ENCODE assay signal across 2 cellular contexts in the genomic region with DNA sequence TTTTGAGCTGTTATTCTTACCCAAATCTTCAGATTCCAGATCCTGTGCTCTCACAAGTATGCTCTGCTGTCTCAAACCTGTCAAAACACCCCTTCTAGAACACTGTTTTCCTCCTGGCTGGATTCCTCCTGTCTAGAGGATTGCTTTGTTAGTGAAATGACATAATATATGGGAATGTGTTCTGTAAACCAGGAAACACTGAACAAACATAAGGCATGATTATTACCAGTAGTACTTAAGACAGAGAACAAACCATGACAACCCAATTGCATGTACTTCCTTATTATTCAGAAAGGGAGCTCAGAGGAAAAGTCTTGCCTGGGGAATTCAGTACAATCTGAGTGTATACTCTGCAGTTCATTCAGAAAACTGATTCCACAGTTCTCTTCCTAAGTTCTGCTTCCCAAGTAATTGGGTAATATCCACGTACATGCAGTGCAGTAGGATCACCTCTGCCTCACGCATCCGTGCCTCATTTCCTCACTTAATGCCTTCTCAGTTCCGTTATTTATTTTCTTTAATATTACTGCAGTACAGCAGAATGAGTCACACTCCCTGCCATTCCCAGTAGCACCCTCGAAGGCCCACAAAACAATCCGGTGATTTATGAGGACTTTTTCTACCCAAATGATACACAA.
TF ChIP-seq lines count a peak whose summit lies in the region.

No MANE protein-coding gene starts in this region.

TF ChIP-seq in SK-N-SH treated with all-trans-retinoic acid at 6 μM for 48 hours, 23 proteins besides CTCF, POLR2A, EP300 and RAD21 (continued from another document):
- TF ChIP-seq ZC3H10 (CRISPR knock-in tag; IDR thresholded peaks at IDR 0.05) (no peak), PPARA (CRISPR knock-in tag; IDR thresholded peaks at IDR 0.05; ENCODE audit: borderline replicate concordance) (no peak), ISL1 (CRISPR knock-in tag; IDR thresholded peaks at IDR 0.05) (no peak), ZFP3 (CRISPR knock-in tag; IDR thresholded peaks at IDR 0.05) (no peak), SNAI2 (CRISPR knock-in tag; IDR thresholded peaks at IDR 0.05) (no peak), TCF4 (CRISPR knock-in tag; IDR thresholded peaks at IDR 0.05; ENCODE audit: borderline replicate concordance) (no peak), BACH2 (CRISPR knock-in tag; IDR thresholded peaks at IDR 0.05; ENCODE audit: borderline replicate concordance) (no peak), ZFP30 (CRISPR knock-in tag; IDR thresholded peaks at IDR 0.05) (no peak), ARNTL (CRISPR knock-in tag; IDR thresholded peaks at IDR 0.05; ENCODE audit: borderline replicate concordance, low read depth) (no peak), OSR1 (CRISPR knock-in tag; IDR thresholded peaks at IDR 0.05) (no peak), ZNF565 (CRISPR knock-in tag; conservative IDR thresholded peaks at IDR 0.05; ENCODE audit: low read depth) (no peak), ZNF70 (CRISPR knock-in tag; IDR thresholded peaks at IDR 0.05) (no peak)
- TF ChIP-seq, protein P1, sequence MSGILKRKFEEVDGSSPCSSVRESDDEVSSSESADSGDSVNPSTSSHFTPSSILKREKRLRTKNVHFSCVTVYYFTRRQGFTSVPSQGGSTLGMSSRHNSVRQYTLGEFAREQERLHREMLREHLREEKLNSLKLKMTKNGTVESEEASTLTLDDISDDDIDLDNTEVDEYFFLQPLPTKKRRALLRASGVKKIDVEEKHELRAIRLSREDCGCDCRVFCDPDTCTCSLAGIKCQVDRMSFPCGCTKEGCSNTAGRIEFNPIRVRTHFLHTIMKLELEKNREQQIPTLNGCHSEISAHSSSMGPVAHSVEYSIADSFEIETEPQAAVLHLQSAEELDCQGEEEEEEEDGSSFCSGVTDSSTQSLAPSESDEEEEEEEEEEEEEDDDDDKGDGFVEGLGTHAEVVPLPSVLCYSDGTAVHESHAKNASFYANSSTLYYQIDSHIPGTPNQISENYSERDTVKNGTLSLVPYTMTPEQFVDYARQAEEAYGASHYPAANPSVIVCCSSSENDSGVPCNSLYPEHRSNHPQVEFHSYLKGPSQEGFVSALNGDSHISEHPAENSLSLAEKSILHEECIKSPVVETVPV (CRISPR knock-in tag; IDR thresholded peaks at IDR 0.05) = no peak

TF ChIP-seq in WTC11, 78 proteins besides CTCF, POLR2A, EP300 and RAD21 (continued from another document):
- TF ChIP-seq, protein P2, sequence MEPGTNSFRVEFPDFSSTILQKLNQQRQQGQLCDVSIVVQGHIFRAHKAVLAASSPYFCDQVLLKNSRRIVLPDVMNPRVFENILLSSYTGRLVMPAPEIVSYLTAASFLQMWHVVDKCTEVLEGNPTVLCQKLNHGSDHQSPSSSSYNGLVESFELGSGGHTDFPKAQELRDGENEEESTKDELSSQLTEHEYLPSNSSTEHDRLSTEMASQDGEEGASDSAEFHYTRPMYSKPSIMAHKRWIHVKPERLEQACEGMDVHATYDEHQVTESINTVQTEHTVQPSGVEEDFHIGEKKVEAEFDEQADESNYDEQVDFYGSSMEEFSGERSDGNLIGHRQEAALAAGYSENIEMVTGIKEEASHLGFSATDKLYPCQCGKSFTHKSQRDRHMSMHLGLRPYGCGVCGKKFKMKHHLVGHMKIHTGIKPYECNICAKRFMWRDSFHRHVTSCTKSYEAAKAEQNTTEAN (CRISPR knock-in tag; IDR thresholded peaks at IDR 0.05) = no peak
- no peak for TF ChIP-seq RELA (CRISPR knock-in tag; IDR thresholded peaks at IDR 0.05; ENCODE audit: borderline replicate concordance)
- TF ChIP-seq OVOL2 (CRISPR knock-in tag; IDR thresholded peaks at IDR 0.05; ENCODE audit: borderline replicate concordance) = no peak
- TF ChIP-seq NFE2L1 (CRISPR knock-in tag; IDR thresholded peaks at IDR 0.05) = no peak
- TF ChIP-seq, protein P3, sequence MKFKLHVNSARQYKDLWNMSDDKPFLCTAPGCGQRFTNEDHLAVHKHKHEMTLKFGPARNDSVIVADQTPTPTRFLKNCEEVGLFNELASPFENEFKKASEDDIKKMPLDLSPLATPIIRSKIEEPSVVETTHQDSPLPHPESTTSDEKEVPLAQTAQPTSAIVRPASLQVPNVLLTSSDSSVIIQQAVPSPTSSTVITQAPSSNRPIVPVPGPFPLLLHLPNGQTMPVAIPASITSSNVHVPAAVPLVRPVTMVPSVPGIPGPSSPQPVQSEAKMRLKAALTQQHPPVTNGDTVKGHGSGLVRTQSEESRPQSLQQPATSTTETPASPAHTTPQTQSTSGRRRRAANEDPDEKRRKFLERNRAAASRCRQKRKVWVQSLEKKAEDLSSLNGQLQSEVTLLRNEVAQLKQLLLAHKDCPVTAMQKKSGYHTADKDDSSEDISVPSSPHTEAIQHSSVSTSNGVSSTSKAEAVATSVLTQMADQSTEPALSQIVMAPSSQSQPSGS (CRISPR knock-in tag; IDR thresholded peaks at IDR 0.05; ENCODE audit: borderline replicate concordance, low read depth) = no peak
- TF ChIP-seq, protein P4, sequence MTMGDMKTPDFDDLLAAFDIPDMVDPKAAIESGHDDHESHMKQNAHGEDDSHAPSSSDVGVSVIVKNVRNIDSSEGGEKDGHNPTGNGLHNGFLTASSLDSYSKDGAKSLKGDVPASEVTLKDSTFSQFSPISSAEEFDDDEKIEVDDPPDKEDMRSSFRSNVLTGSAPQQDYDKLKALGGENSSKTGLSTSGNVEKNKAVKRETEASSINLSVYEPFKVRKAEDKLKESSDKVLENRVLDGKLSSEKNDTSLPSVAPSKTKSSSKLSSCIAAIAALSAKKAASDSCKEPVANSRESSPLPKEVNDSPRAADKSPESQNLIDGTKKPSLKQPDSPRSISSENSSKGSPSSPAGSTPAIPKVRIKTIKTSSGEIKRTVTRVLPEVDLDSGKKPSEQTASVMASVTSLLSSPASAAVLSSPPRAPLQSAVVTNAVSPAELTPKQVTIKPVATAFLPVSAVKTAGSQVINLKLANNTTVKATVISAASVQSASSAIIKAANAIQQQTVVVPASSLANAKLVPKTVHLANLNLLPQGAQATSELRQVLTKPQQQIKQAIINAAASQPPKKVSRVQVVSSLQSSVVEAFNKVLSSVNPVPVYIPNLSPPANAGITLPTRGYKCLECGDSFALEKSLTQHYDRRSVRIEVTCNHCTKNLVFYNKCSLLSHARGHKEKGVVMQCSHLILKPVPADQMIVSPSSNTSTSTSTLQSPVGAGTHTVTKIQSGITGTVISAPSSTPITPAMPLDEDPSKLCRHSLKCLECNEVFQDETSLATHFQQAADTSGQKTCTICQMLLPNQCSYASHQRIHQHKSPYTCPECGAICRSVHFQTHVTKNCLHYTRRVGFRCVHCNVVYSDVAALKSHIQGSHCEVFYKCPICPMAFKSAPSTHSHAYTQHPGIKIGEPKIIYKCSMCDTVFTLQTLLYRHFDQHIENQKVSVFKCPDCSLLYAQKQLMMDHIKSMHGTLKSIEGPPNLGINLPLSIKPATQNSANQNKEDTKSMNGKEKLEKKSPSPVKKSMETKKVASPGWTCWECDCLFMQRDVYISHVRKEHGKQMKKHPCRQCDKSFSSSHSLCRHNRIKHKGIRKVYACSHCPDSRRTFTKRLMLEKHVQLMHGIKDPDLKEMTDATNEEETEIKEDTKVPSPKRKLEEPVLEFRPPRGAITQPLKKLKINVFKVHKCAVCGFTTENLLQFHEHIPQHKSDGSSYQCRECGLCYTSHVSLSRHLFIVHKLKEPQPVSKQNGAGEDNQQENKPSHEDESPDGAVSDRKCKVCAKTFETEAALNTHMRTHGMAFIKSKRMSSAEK (CRISPR knock-in tag; IDR thresholded peaks at IDR 0.05; ENCODE audit: borderline replicate concordance) = no peak
